Comparison of ENCODE assay signal across 11 cellular contexts in genomic region chr10:71269301-71270288, GRCh38. TPM values are rescaled to one million over a fixed set of nuclear protein-coding genes. Genes with fewer than 3 reads are reported as not detected.
DNase-seq lines count a peak whose midpoint lies in the region; ATAC-seq and TF ChIP-seq lines count a peak whose summit lies in the region.
"Had no signal": no experiment of that assay in that cellular context is flagged by ENCODE, and none has a peak within 500 bp of the region (broad histone marks: within the 10 kb centered on the region; RNA-seq: fewer than 3 reads in every experiment).

No MANE protein-coding gene starts in this region.

- peak overlapping the region; percentile 40 to 78 for H3K27ac ChIP-seq in uterus
- H3K27ac ChIP-seq: SJCRH30 had no signal

- TF ChIP-seq CTCF in choroid plexus epithelial cell (conservative IDR thresholded peaks at IDR 0.05; ENCODE audit: low read depth, low read length) (peak; percentile 23), uterus (IDR thresholded peaks at IDR 0.05) (peak in 2 of 4 experiments; percentile 7 to 9)

- H3K27me3 ChIP-seq in iPS-15b (ENCODE audit: control insufficient read depth, insufficient read depth, low read length) = no peaks in the 10 kb centered on the region
- H3K27me3 ChIP-seq in uterus = no peaks in the 10 kb centered on the region
- H3K27me3 ChIP-seq: SJCRH30 had no signal

- no peak for TF ChIP-seq POLR2A in uterus (IDR thresholded peaks at IDR 0.05)

- ATAC-seq in Right ventricle myocardium inferior (peak; percentile 47), GM21737 (IDR thresholded peaks at IDR 0.05; ENCODE audit: unreplicated experiment) (no peak)

- H3K4me3 ChIP-seq in choroid plexus epithelial cell (ENCODE audit: low read depth, low read length) (no peak overlapping the region), iPS-15b (ENCODE audit: low read depth, low read length) (peak overlapping the region; percentile 12), uterus (no peak overlapping the region)
- H3K4me3 ChIP-seq: SJCRH30 had no signal

- H3K9me3 ChIP-seq in iPS-15b (ENCODE audit: control insufficient read depth, insufficient read depth, low read length) = no peaks in the 10 kb centered on the region
- no peaks in the 10 kb centered on the region for H3K9me3 ChIP-seq in uterus
- H3K9me3 ChIP-seq: SJCRH30 had no signal

- H3K4me1 ChIP-seq in iPS-15b (ENCODE audit: control insufficient read depth, insufficient read depth, low read length) = peaks cover 19% of the 10 kb centered on the region
- H3K4me1 ChIP-seq in uterus = no peaks in the 10 kb centered on the region

- peak overlapping the region; percentile 54 for H3K9ac ChIP-seq in iPS-15b (ENCODE audit: low read depth, low read length)

- peak; percentile 56 for DNase-seq in Right ventricle myocardium inferior (ENCODE audit: missing footprints)
- no peak for DNase-seq in cardiac septum (ENCODE audit: low spot score)
- peak; percentile 30 for DNase-seq in choroid plexus epithelial cell (ENCODE audit: low read depth)
- DNase-seq in uterus = peak in 1 of 2 donors; percentile 46
- DNase-seq in COLO829 (ENCODE audit: low spot score) = no peak
- DNase-seq in HuH-7 (ENCODE audit: low spot score) = no peak
- DNase-seq: activated CD4-positive, alpha-beta T cell treated with anti-CD3 and anti-CD28 coated beads for 1 hour; cortex of kidney had no signal

- H3K36me3 ChIP-seq in iPS-15b (ENCODE audit: control insufficient read depth, insufficient read depth, low read length) (no peaks in the 10 kb centered on the region), uterus (no peaks in the 10 kb centered on the region)
- H3K36me3 ChIP-seq: SJCRH30 had no signal

- intact Hi-C loops in Right ventricle myocardium inferior (cut with DNase I) = loop anchor here (1.0 to 10.0 kb wide), 2 partner anchors 57 to 265 kb away; partner anchors contain the start of gene UNC5B
- intact Hi-C loops in cardiac septum (cut with DNase I) = loop anchor here (2.0 to 5.0 kb wide), 4 partner anchors 37 to 207 kb away; partner anchors contain the start of gene UNC5B
- intact Hi-C loops in uterus (cut with DNase I; ENCODE audit: low total_unique reads) = loop anchor here (10.0 kb wide), 1 partner anchor 55 kb away; the partner anchor contains the start of gene UNC5B

RNA-seq across cellular contexts. Expression of gene SLC29A3, which starts 49.5 kb away (rescaled TPM):
- total RNA-seq in Right ventricle myocardium inferior = 1.8 TPM
- total RNA-seq in cardiac septum = 1.6 TPM
- total RNA-seq in uterus = 10 to 100 TPM in 1 of 4 donors, 1 to 10 TPM in 3; 1.0 to 13.8 (median 5.5) TPM

RNA-seq across cellular contexts. Expression of gene UNC5B, which starts 57.2 kb away (rescaled TPM):
- 13.1 TPM for total RNA-seq in Right ventricle myocardium inferior
- 22.4 TPM for total RNA-seq in cardiac septum
- total RNA-seq in uterus = 10 to 100 TPM in 3 of 4 donors, 1 to 10 TPM in 1; 5.3 to 26.6 (median 17.7) TPM

Comparison
In these comparisons a context has a peak if more than half of its experiments do, and no peak if none do; other contexts are left out.
1. DNase-seq: peak in Right ventricle myocardium inferior (single experiment) and choroid plexus epithelial cell (single experiment); none in cardiac septum (single experiment), COLO829 (single experiment) and HuH-7 (single experiment).